Comparison of ENCODE assay signal across 1 cellular context in genomic region chr20:52031206-52031573, GRCh38.
TF ChIP-seq lines count a peak whose summit lies in the region.

No MANE protein-coding gene starts in this region.

TF ChIP-seq in SK-N-SH treated with all-trans-retinoic acid at 6 μM for 48 hours, 23 proteins besides CTCF, POLR2A, EP300 and RAD21 (continued from another document):
- TF ChIP-seq CSRNP3 (CRISPR knock-in tag; IDR thresholded peaks at IDR 0.05) = no peak
- TF ChIP-seq TOX (CRISPR knock-in tag; IDR thresholded peaks at IDR 0.05; ENCODE audit: borderline replicate concordance) = no peak
- TF ChIP-seq ZNF565 (CRISPR knock-in tag; conservative IDR thresholded peaks at IDR 0.05; ENCODE audit: low read depth) = no peak
- no peak for TF ChIP-seq PPARA (CRISPR knock-in tag; IDR thresholded peaks at IDR 0.05; ENCODE audit: borderline replicate concordance)
